23 cellular contexts compared by ENCODE assay signal in genomic region chr4:39452860-39453587, GRCh38. TPM values are rescaled to one million over a fixed set of nuclear protein-coding genes. Genes with fewer than 3 reads are reported as not detected.
DNase-seq lines count a peak whose midpoint lies in the region; ATAC-seq and TF ChIP-seq lines count a peak whose summit lies in the region.
"Had no signal": no experiment of that assay in that cellular context is flagged by ENCODE, and none has a peak within 500 bp of the region (broad histone marks: within the 10 kb centered on the region; RNA-seq: fewer than 3 reads in every experiment).

No MANE protein-coding gene starts in this region.

- H3K4me2 ChIP-seq in osteoblast (ENCODE audit: insufficient read depth, low read length): no peak overlapping the region
- H3K4me2 ChIP-seq: BLaER1 had no signal

- H3K27ac ChIP-seq in osteoblast (ENCODE audit: low read depth, low read length): no peak overlapping the region
- H3K27ac ChIP-seq in gastrocnemius medialis: no peak overlapping the region
- H3K27ac ChIP-seq: BLaER1, breast epithelium, coronary artery, upper lobe of right lung had no signal

- TF ChIP-seq POLR2A in GM19193 (IDR thresholded peaks at IDR 0.05; ENCODE audit: extremely low read depth, insufficient read depth, insufficient read length) (peak; percentile 8), gastrocnemius medialis (IDR thresholded peaks at IDR 0.05) (no peak)

- no peaks in the 10 kb centered on the region for H3K9me3 Mint-ChIP-seq in activated T-cell treated with anti-CD3 and anti-CD28 coated beads, Interleukin-2, amount 50 U/mL, for 24 hours
- H3K9me3 Mint-ChIP-seq in activated naive CD8-positive, alpha-beta T cell treated with anti-CD3 and anti-CD28 coated beads for 36 hours: no peaks in the 10 kb centered on the region
- H3K9me3 Mint-ChIP-seq: activated T-helper 17 cell treated with anti-CD3 and anti-CD28 coated beads, Interleukin-2, amount 50 U/mL, for 72 hours had no signal

- no peak for ATAC-seq in gastrocnemius medialis
- ATAC-seq: activated T-helper 17 cell treated with anti-CD3 and anti-CD28 coated beads, Interleukin-2, amount 50 U/mL, for 72 hours; upper lobe of right lung had no signal

- in situ Hi-C loops in gastrocnemius medialis (cut with MboI; ENCODE audit: low sequenced_read_pairs in 4 of 4): loop anchor here in 3 of 4 donors (25.0 kb wide), 2 partner anchors 184 to 859 kb away; partner anchors contain the start of gene SMIM14 (in 2 of the 3)

- H3K9me3 ChIP-seq in osteoblast (ENCODE audit: low read depth, low read length) (no peaks in the 10 kb centered on the region), gastrocnemius medialis (no peaks in the 10 kb centered on the region)
- H3K9me3 ChIP-seq: BLaER1, breast epithelium, upper lobe of right lung had no signal

- peak overlapping the region; percentile 100 for H3K27ac Mint-ChIP-seq in activated T-cell treated with anti-CD3 and anti-CD28 coated beads, Interleukin-2, amount 50 U/mL, for 24 hours
- H3K27ac Mint-ChIP-seq in activated naive CD8-positive, alpha-beta T cell treated with anti-CD3 and anti-CD28 coated beads for 36 hours: peak overlapping the region; percentile 68

- H3K36me3 Mint-ChIP-seq in activated T-cell treated with anti-CD3 and anti-CD28 coated beads, Interleukin-2, amount 50 U/mL, for 24 hours (ENCODE audit: low read depth): peaks cover 96% of the 10 kb centered on the region
- H3K36me3 Mint-ChIP-seq in activated naive CD8-positive, alpha-beta T cell treated with anti-CD3 and anti-CD28 coated beads for 36 hours: peaks cover 77% of the 10 kb centered on the region

- no peak overlapping the region for H2AFZ ChIP-seq in osteoblast (ENCODE audit: low read length)

- peaks cover 28% of the 10 kb centered on the region for H3K79me2 ChIP-seq in osteoblast (ENCODE audit: insufficient read depth, low read length)

- H3K36me3 ChIP-seq in osteoblast (ENCODE audit: insufficient read depth, low read length) (peaks cover 81% of the 10 kb centered on the region), gastrocnemius medialis (peaks cover 3 to 86% of the 10 kb centered on the region in 2 donors)
- H3K36me3 ChIP-seq: breast epithelium had no signal

- H3K4me1 ChIP-seq in osteoblast (ENCODE audit: insufficient read depth, low read length) (peaks cover 22% of the 10 kb centered on the region), gastrocnemius medialis (peaks cover 13 to 16% of the 10 kb centered on the region in 2 donors)

- H3K4me1 Mint-ChIP-seq in activated T-cell treated with anti-CD3 and anti-CD28 coated beads, Interleukin-2, amount 50 U/mL, for 24 hours (ENCODE audit: low read depth): peaks cover 67% of the 10 kb centered on the region
- peaks cover 57% of the 10 kb centered on the region for H3K4me1 Mint-ChIP-seq in activated naive CD8-positive, alpha-beta T cell treated with anti-CD3 and anti-CD28 coated beads for 36 hours

- intact Hi-C loops in gastrocnemius medialis (cut with DNase I; ENCODE audit: low total_unique reads): no loop called here

- H3K27me3 ChIP-seq in osteoblast (ENCODE audit: insufficient read depth, low read length): no peaks in the 10 kb centered on the region
- H3K27me3 ChIP-seq in gastrocnemius medialis: no peaks in the 10 kb centered on the region
- H3K27me3 ChIP-seq: BLaER1, breast epithelium, upper lobe of right lung had no signal

- peaks cover 54% of the 10 kb centered on the region for H4K20me1 ChIP-seq in osteoblast (ENCODE audit: insufficient read depth, low read length)

- no peak overlapping the region for H3K4me3 ChIP-seq in osteoblast (ENCODE audit: insufficient read depth, low read length)
- no peak overlapping the region for H3K4me3 ChIP-seq in gastrocnemius medialis
- H3K4me3 ChIP-seq: BLaER1, breast epithelium, coronary artery, upper lobe of right lung had no signal

- DNase-seq in activated T-cell treated with anti-CD3 and anti-CD28 coated beads, Interleukin-2, amount 50 U/mL, for 24 hours: no peak
- no peak for DNase-seq in activated T-cell treated with anti-CD3 and anti-CD28 coated beads, Interleukin-2, amount 50 U/mL, for 48 hours
- no peak for DNase-seq in activated naive CD8-positive, alpha-beta T cell treated with anti-CD3 and anti-CD28 coated beads for 36 hours
- peak; percentile 71 for DNase-seq in osteoblast (ENCODE audit: insufficient read length, low spot score, missing footprints)
- no peak for DNase-seq in NCI-H226
- no peak for DNase-seq in T-helper 2 cell
- no peak for DNase-seq in gastrocnemius medialis
- DNase-seq: activated CD4-positive, CD25-positive, alpha-beta regulatory T cell treated with anti-CD3 and anti-CD28 coated beads, Interleukin-2, amount 50 U/mL, for 72 hours; activated CD8-positive, alpha-beta memory T cell treated with anti-CD3 and anti-CD28 coated beads for 24 hours; HCEC 1CT; MM.1S; NCI-H1436; NCI-H526; upper lobe of right lung had no signal

- TF ChIP-seq CTCF in osteoblast (IDR thresholded peaks at IDR 0.05; ENCODE audit: extremely low read depth, low read depth, low read length): no peak
- TF ChIP-seq CTCF in gastrocnemius medialis (IDR thresholded peaks at IDR 0.05 in 4 of 5, conservative IDR thresholded peaks at IDR 0.05 in 1 of 5): no peak

- peak overlapping the region; percentile 44 for H3K4me3 Mint-ChIP-seq in activated T-cell treated with anti-CD3 and anti-CD28 coated beads, Interleukin-2, amount 50 U/mL, for 24 hours
- peak overlapping the region; percentile 32 for H3K4me3 Mint-ChIP-seq in activated naive CD8-positive, alpha-beta T cell treated with anti-CD3 and anti-CD28 coated beads for 36 hours

- no peaks in the 10 kb centered on the region for H3K27me3 Mint-ChIP-seq in activated T-cell treated with anti-CD3 and anti-CD28 coated beads, Interleukin-2, amount 50 U/mL, for 24 hours
- H3K27me3 Mint-ChIP-seq in activated naive CD8-positive, alpha-beta T cell treated with anti-CD3 and anti-CD28 coated beads for 36 hours: no peaks in the 10 kb centered on the region
- H3K27me3 Mint-ChIP-seq: activated T-helper 17 cell treated with anti-CD3 and anti-CD28 coated beads, Interleukin-2, amount 50 U/mL, for 72 hours had no signal

RNA-seq across cellular contexts. Expression of gene RPL9, which starts 5.7 kb away (rescaled TPM):
- total RNA-seq in activated naive CD8-positive, alpha-beta T cell treated with anti-CD3 and anti-CD28 coated beads for 36 hours: 1,000 to 10,000 TPM; 1,739 to 1,814 TPM
- total RNA-seq in osteoblast (1,561 and 1,800 TPM in 2 replicates), gastrocnemius medialis (1,000 to 10,000 TPM; 2,556 to 3,080 (median 2,834) TPM)

RNA-seq across cellular contexts. Expression of gene LIAS, which starts 5.8 kb away (rescaled TPM):
- total RNA-seq in activated naive CD8-positive, alpha-beta T cell treated with anti-CD3 and anti-CD28 coated beads for 36 hours: 10 to 100 TPM; 44.1 to 46.3 TPM
- total RNA-seq in osteoblast: 8.7 and 11.2 TPM in 2 replicates
- 10 to 100 TPM; 10.3 to 20.2 (median 12.1) TPM for total RNA-seq in gastrocnemius medialis

RNA-seq across cellular contexts. Expression of gene KLB, which starts 46.3 kb away (rescaled TPM):
- total RNA-seq in activated naive CD8-positive, alpha-beta T cell treated with anti-CD3 and anti-CD28 coated beads for 36 hours: not detected
- total RNA-seq in osteoblast (not detected in 2 replicates), gastrocnemius medialis (under 1 TPM in 1 of 4 donors, not detected in 3; 0.13 TPM)
- total RNA-seq: activated T-helper 17 cell treated with anti-CD3 and anti-CD28 coated beads, Interleukin-2, amount 50 U/mL, for 72 hours; fibroblast of lung; G401; RPMI7951; SK-MEL-5 had no signal
